ENCODE assay signal across 8 cellular contexts in genomic region chr21:25967566-25968438, GRCh38.
DNase-seq lines count a peak whose midpoint lies in the region; ATAC-seq lines count a peak whose summit lies in the region.

No MANE protein-coding gene starts in this region.

- peaks cover 19% of the 10 kb centered on the region for H3K4me1 ChIP-seq in BLaER1

- DNase-seq in activated CD8-positive, alpha-beta T cell treated with anti-CD3 and anti-CD28 coated beads, Interleukin-2, amount 10 ng/mL, durations not matched to agents 7 days and 5 days = no peak
- peak; percentile 72 for DNase-seq in medulla oblongata (ENCODE audit: extremely low spot score)
- DNase-seq in UCSD-AML1 (lab: John Stamatoyannopoulos, UW; ENCODE audit: unreplicated experiment) = no peak
- no peak for DNase-seq in NK-92 (lab: John Stamatoyannopoulos, UW; ENCODE audit: unreplicated experiment)
- no peak for DNase-seq in DMS114 treated with DMSO at 0.1 percent for 48 hours (lab: John Stamatoyannopoulos, UW; ENCODE audit: unreplicated experiment)

- H3K4me3 Mint-ChIP-seq in activated CD8-positive, alpha-beta T cell treated with anti-CD3 and anti-CD28 coated beads, Interleukin-2, amount 10 ng/mL, durations not matched to agents 7 days and 5 days = no peak overlapping the region

- ATAC-seq in GM19372 (IDR thresholded peaks at IDR 0.05; ENCODE audit: low read depth, unreplicated experiment) (peak; percentile 99), HG03354 (IDR thresholded peaks at IDR 0.05; ENCODE audit: poor library complexity, severe bottlenecking, unreplicated experiment) (peak; percentile 99)
- no peak for ATAC-seq in activated CD8-positive, alpha-beta T cell treated with anti-CD3 and anti-CD28 coated beads, Interleukin-2, amount 10 ng/mL, durations not matched to agents 7 days and 5 days

- H3K36me3 Mint-ChIP-seq in activated CD8-positive, alpha-beta T cell treated with anti-CD3 and anti-CD28 coated beads, Interleukin-2, amount 10 ng/mL, durations not matched to agents 7 days and 5 days (ENCODE audit: low read depth) = peaks cover 18% of the 10 kb centered on the region

- H3K4me2 ChIP-seq in BLaER1 = peak overlapping the region; percentile 68

- H3K27ac ChIP-seq in BLaER1 = peak overlapping the region; percentile 60

- no peak overlapping the region for H3K9ac ChIP-seq in BLaER1

- POLR2A ChIA-PET in activated CD8-positive, alpha-beta T cell treated with anti-CD3 and anti-CD28 coated beads, Interleukin-2, amount 10 ng/mL, durations not matched to agents 7 days and 5 days (lab: Charles Lee) = interaction anchor here (1.1 kb wide), 1 partner anchor 201 kb away, joined by 3 read pairs; no protein-coding TSS in a partner anchor

- no peaks in the 10 kb centered on the region for H3K27me3 Mint-ChIP-seq in activated CD8-positive, alpha-beta T cell treated with anti-CD3 and anti-CD28 coated beads, Interleukin-2, amount 10 ng/mL, durations not matched to agents 7 days and 5 days (ENCODE audit: low read depth)

- no peak overlapping the region for H3K4me3 ChIP-seq in BLaER1

- peaks cover 9% of the 10 kb centered on the region for H3K4me1 Mint-ChIP-seq in activated CD8-positive, alpha-beta T cell treated with anti-CD3 and anti-CD28 coated beads, Interleukin-2, amount 10 ng/mL, durations not matched to agents 7 days and 5 days (ENCODE audit: low read depth)

- no peaks in the 10 kb centered on the region for H3K9me3 Mint-ChIP-seq in activated CD8-positive, alpha-beta T cell treated with anti-CD3 and anti-CD28 coated beads, Interleukin-2, amount 10 ng/mL, durations not matched to agents 7 days and 5 days (ENCODE audit: insufficient read depth)

- H3K9me3 ChIP-seq in BLaER1 = peaks cover 17% of the 10 kb centered on the region

- H3K27ac Mint-ChIP-seq in activated CD8-positive, alpha-beta T cell treated with anti-CD3 and anti-CD28 coated beads, Interleukin-2, amount 10 ng/mL, durations not matched to agents 7 days and 5 days = peak overlapping the region; percentile 54

- CTCF ChIA-PET in activated CD8-positive, alpha-beta T cell treated with anti-CD3 and anti-CD28 coated beads, Interleukin-2, amount 10 ng/mL, durations not matched to agents 7 days and 5 days (lab: Charles Lee) = interaction anchor here (0.7 to 1.2 kb wide), 3 partner anchors 22 to 105 kb away, joined by 3 read pairs; no protein-coding TSS in a partner anchor

- H3K27me3 ChIP-seq in BLaER1 = no peaks in the 10 kb centered on the region

- H3K36me3 ChIP-seq in BLaER1 = peaks cover 76% of the 10 kb centered on the region

- no peaks in the 10 kb centered on the region for H4K20me1 ChIP-seq in BLaER1
